23 cellular contexts compared by ENCODE assay signal in genomic region chr2:179876266-179876665, GRCh38. TPM values are rescaled to one million over a fixed set of nuclear protein-coding genes. Genes with fewer than 3 reads are reported as not detected.
DNase-seq lines count a peak whose midpoint lies in the region; TF ChIP-seq lines count a peak whose summit lies in the region.
"Had no signal": no experiment of that assay in that cellular context is flagged by ENCODE, and none has a peak within 500 bp of the region (broad histone marks: within the 10 kb centered on the region; RNA-seq: fewer than 3 reads in every experiment).

No MANE protein-coding gene starts in this region.

- H3K27me3 ChIP-seq in neural progenitor cell = no peaks in the 10 kb centered on the region
- H3K27me3 ChIP-seq: adrenal gland, BLaER1, gastroesophageal sphincter had no signal

- H3K27ac Mint-ChIP-seq in neural progenitor cell (no peak overlapping the region), MCF 10A (ENCODE audit: low read depth, unreplicated experiment) (no peak overlapping the region)

- no peaks in the 10 kb centered on the region for H4K20me1 ChIP-seq in neural progenitor cell (ENCODE audit: low read depth)
- H4K20me1 ChIP-seq: BLaER1 had no signal

- POLR2A ChIA-PET in MCF 10A (lab: Yijun Ruan, JAX) = interaction anchor here (1.5 kb wide), 1 partner anchor 14 kb away, joined by 3 read pairs; no protein-coding TSS in a partner anchor

- peaks cover 7% of the 10 kb centered on the region for H3F3A ChIP-seq in neural progenitor cell (ENCODE audit: low read depth)

- H3K4me3 ChIP-seq in astrocyte of the spinal cord (ENCODE audit: low read depth, low read length) (no peak overlapping the region), neural progenitor cell (no peak overlapping the region)
- H3K4me3 ChIP-seq: adrenal gland, BLaER1, gastroesophageal sphincter had no signal

- H3K4me3 Mint-ChIP-seq in neural progenitor cell (no peak overlapping the region), MCF 10A (ENCODE audit: unreplicated experiment) (no peak overlapping the region)
- H3K4me3 Mint-ChIP-seq: central memory CD8-positive, alpha-beta T cell had no signal

- no peaks in the 10 kb centered on the region for H3K36me3 ChIP-seq in neural progenitor cell
- H3K36me3 ChIP-seq: adrenal gland, BLaER1, gastroesophageal sphincter had no signal

- in situ Hi-C loops in astrocyte of the spinal cord (cut with HindIII; ENCODE audit: low sequenced_read_pairs) = no loop called here

- no peak overlapping the region for H3K9ac ChIP-seq in neural progenitor cell
- H3K9ac ChIP-seq: BLaER1 had no signal

- TF ChIP-seq CTCF in astrocyte of the spinal cord (IDR thresholded peaks at IDR 0.05; ENCODE audit: low read depth, low read length) (peak; percentile 15), neural progenitor cell (IDR thresholded peaks at IDR 0.05) (peak; percentile 19), MCF 10A (IDR thresholded peaks at IDR 0.05; ENCODE audit: unreplicated experiment) (no peak)

- DNase-seq in DMS 273 (lab: John Stamatoyannopoulos, UW; ENCODE audit: unreplicated experiment) (peak; percentile 3), DMS 273 treated with DMSO at 0.1 percent for 48 hours (lab: John Stamatoyannopoulos, UW) (no peak), NCI-H69 (lab: John Stamatoyannopoulos, UW) (peak; percentile 4), astrocyte of the spinal cord (ENCODE audit: low read depth, low spot score) (no peak), neural progenitor cell (ENCODE audit: low spot score) (no peak), MCF 10A (ENCODE audit: unreplicated experiment) (no peak), occipital lobe (lab: John Stamatoyannopoulos, UW) (no peak), MV-4-11 (lab: John Stamatoyannopoulos, UW) (no peak)
- DNase-seq: activated CD4-positive, alpha-beta T cell treated with anti-CD3 and anti-CD28 coated beads, Interleukin-2, amount 50 U/mL, for 1 hour; activated gamma-delta T cell treated with Interleukin-2 at 50 U/mL for 16 hours; adrenal gland; Calu3; kidney; mammary epithelial cell; NCI-H1930; NCI-H446 treated with DMSO at 0.1 percent for 48 hours; right cardiac atrium; Right ventricle myocardium superior had no signal

- CTCF ChIA-PET in MCF 10A (lab: Yijun Ruan, JAX) = interaction anchor here (0.8 to 1.4 kb wide), 3 partner anchors 9 to 22 kb away, joined by 3 read pairs; no protein-coding TSS in a partner anchor

- no peaks in the 10 kb centered on the region for H3K36me3 Mint-ChIP-seq in neural progenitor cell
- H3K36me3 Mint-ChIP-seq in MCF 10A (ENCODE audit: insufficient read depth, unreplicated experiment) = no peaks in the 10 kb centered on the region

- no TSS peak for BruUV-seq in MCF 10A (replicated peaks; lab: Mats Ljungman, UMichigan)

- no peaks in the 10 kb centered on the region for H3K79me2 ChIP-seq in neural progenitor cell (ENCODE audit: low read depth)

- H3K27ac ChIP-seq in neural progenitor cell = no peak overlapping the region
- H3K27ac ChIP-seq: BLaER1, gastroesophageal sphincter had no signal

- H2AFZ ChIP-seq in neural progenitor cell (replicated peaks) = no peak overlapping the region

- no peak overlapping the region for H3K4me2 ChIP-seq in neural progenitor cell
- H3K4me2 ChIP-seq: BLaER1 had no signal

- peaks cover 12% of the 10 kb centered on the region for H3K4me1 ChIP-seq in neural progenitor cell
- H3K4me1 ChIP-seq: BLaER1 had no signal

- peaks cover 2% of the 10 kb centered on the region for H3K4me1 Mint-ChIP-seq in neural progenitor cell
- H3K4me1 Mint-ChIP-seq in MCF 10A (ENCODE audit: insufficient read depth, unreplicated experiment) = no peaks in the 10 kb centered on the region
- H3K4me1 Mint-ChIP-seq: central memory CD8-positive, alpha-beta T cell had no signal

- peaks cover 3% of the 10 kb centered on the region for H3K9me3 Mint-ChIP-seq in neural progenitor cell
- no peaks in the 10 kb centered on the region for H3K9me3 Mint-ChIP-seq in MCF 10A (ENCODE audit: unreplicated experiment)
- H3K9me3 Mint-ChIP-seq: central memory CD8-positive, alpha-beta T cell had no signal

- no peaks in the 10 kb centered on the region for H3K27me3 Mint-ChIP-seq in neural progenitor cell (ENCODE audit: insufficient read depth, low read depth)
- H3K27me3 Mint-ChIP-seq in MCF 10A (ENCODE audit: insufficient read depth, unreplicated experiment) = peaks cover 9% of the 10 kb centered on the region

- no peaks in the 10 kb centered on the region for H3K9me3 ChIP-seq in neural progenitor cell (ENCODE audit: low read depth)
- H3K9me3 ChIP-seq: adrenal gland, BLaER1, gastroesophageal sphincter had no signal

- intact Hi-C loops in MCF 10A (cut with micrococcal nuclease) = no loop called here

RNA-seq across cellular contexts. Expression of gene ZNF385B, which starts 14.9 kb away (rescaled TPM):
- total RNA-seq in neural progenitor cell (ENCODE audit: low replicate concordance) (22.9 and 35.8 TPM in 2 replicates), MCF 10A (2022) (0.33 TPM in 1 of 2 replicates, not detected in the other), occipital lobe (18.4 TPM)
- total RNA-seq: A172; T-helper 1 cell treated with Interleukin-12 subunit alpha and Interleukin-12 subunit beta and Interleukin-4 antibody, amounts not matched to agents 30 ng/mL and 1 ng/mL, for 36 hours had no signal

Comparison
In these comparisons a context has a peak if more than half of its experiments do, and no peak if none do; other contexts are left out.
1. DNase-seq: peak in DMS 273 (single experiment) and NCI-H69 (single experiment); none in DMS 273 treated with DMSO at 0.1 percent for 48 hours (single experiment), astrocyte of the spinal cord (single experiment), neural progenitor cell (single experiment), MCF 10A (single experiment), occipital lobe (single experiment) and MV-4-11 (single experiment).
2. RNA of gene ZNF385B, which starts 14.9 kb away (total RNA-seq): 22.9 to 35.8 TPM in neural progenitor cell and 18.4 TPM in occipital lobe (single experiment); 0.33 TPM in MCF 10A; every median in the first group is over 10 times any median in the second.